In genomic region chr3:156382458-156383346, GRCh38 we compare ENCODE assay signal across 8 cellular contexts.
DNase-seq lines count a peak whose midpoint lies in the region; ATAC-seq and TF ChIP-seq lines count a peak whose summit lies in the region.

No MANE protein-coding gene starts in this region.

- TF ChIP-seq CTCF in GM12864 (IDR thresholded peaks at IDR 0.05; ENCODE audit: low read depth, low read length, missing control alignments) (peak; percentile 85), fibroblast of pulmonary artery (IDR thresholded peaks at IDR 0.05; ENCODE audit: low read length, missing control alignments) (peak; percentile 81)

- DNase-seq in AG20443 (ENCODE audit: low spot score) (peak; percentile 27), GM12864 (ENCODE audit: low read depth) (no peak), SK-MEL-5 (ENCODE audit: low read depth, low spot score) (peak; percentile 74), fibroblast of pulmonary artery (ENCODE audit: low read depth) (peak; percentile 60)
- peak in 2 of 3 donors; percentile 2 to 6 for DNase-seq in stimulated activated CD4-positive, alpha-beta T cell treated with anti-CD3 and anti-CD28 coated beads, TNF-alpha, amount 100 ng/mL, for 48 hours (ENCODE audit: low read depth in 3 of 3)

- in situ Hi-C loops in SK-MEL-5 (cut with HindIII; ENCODE audit: low pct_unique_long_range_greater_than_20kb, low sequenced_read_pairs), result no loop called here

- peak; percentile 76 for ATAC-seq in HG03175 (IDR thresholded peaks at IDR 0.05; ENCODE audit: unreplicated experiment)
- ATAC-seq in HG03196 (IDR thresholded peaks at IDR 0.05; ENCODE audit: unreplicated experiment), result no peak
- ATAC-seq in GM18858 (IDR thresholded peaks at IDR 0.05; ENCODE audit: unreplicated experiment), result no peak

- H3K4me3 ChIP-seq in GM12864 (ENCODE audit: low read depth, low read length) (no peak overlapping the region), fibroblast of pulmonary artery (replicated peaks; ENCODE audit: low read depth, low read length) (no peak overlapping the region)
